Comparison of ENCODE assay signal across 8 cellular contexts in the genomic region with DNA sequence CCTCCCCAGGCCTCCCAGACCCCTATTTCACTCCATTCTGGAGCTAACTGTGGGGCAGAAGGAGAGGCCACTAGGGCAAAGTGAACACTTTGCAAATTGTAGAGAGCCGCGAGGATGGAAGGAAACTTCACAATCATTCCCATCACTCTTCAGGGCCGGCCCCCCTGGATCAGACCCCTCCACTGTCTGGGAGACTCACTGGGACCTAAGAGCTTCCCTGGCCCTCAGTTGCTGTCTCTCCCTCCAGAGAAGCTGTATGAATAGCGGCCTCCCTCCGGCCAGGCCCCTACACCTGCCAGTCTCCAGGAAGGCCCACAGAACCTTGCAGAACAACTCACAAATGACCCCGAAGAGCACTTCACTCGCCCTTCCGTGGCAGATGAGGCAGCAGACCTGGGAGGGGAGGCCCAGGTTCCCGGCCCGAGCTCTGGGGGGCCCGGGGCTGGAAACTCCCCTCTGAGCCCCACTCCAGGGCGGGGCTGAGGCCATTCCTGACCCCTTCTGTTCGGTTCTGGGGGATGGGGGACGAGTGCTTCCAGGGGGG.
DNase-seq lines count a peak whose midpoint lies in the region; ATAC-seq, FAIRE-seq and TF ChIP-seq lines count a peak whose summit lies in the region.

No MANE protein-coding gene starts in this region.

- 90% methylated on average over 11 of the region's 14 CpGs for WGBS in A549 (ENCODE audit: missing lambda C conversion rate)

- CTCF ChIA-PET in A549 (lab: Yijun Ruan, JAX), result interaction anchor here (0.6 to 1.3 kb wide), 11 partner anchors 7 to 301 kb away, joined by 3 to 5 read pairs (median 3); partner anchors contain the start of gene C9orf50

- H3K27ac ChIP-seq in A549, result peak overlapping the region; percentile 44 to 82; a peak in 5 of 6 replicates

- no peak for TF ChIP-seq EP300 in A549 (IDR thresholded peaks at IDR 0.05)

- DNase-seq in A549 (ENCODE audit: low read depth in 1 of 2, low spot score in 1 of 2) (no peak), HFF-Myc (ENCODE audit: extremely low read depth, low read depth) (no peak), ecto neural progenitor cell (ENCODE audit: low spot score) (peak; percentile 41), NCI-H1694 (lab: John Stamatoyannopoulos, UW) (no peak), SIG-M5 treated with dmso at 0.1 percent for 504 hours (lab: John Stamatoyannopoulos, UW; ENCODE audit: unreplicated experiment) (no peak), mucosa of gallbladder (ENCODE audit: low spot score) (no peak)
- no peak for DNase-seq in naive thymus-derived CD8-positive, alpha-beta T cell

- no peak for TF ChIP-seq CTCF in A549 (IDR thresholded peaks at IDR 0.05)
- TF ChIP-seq CTCF in HFF-Myc (IDR thresholded peaks at IDR 0.05; ENCODE audit: low read depth, low read length, missing control alignments), result no peak

- H3K4me3 ChIP-seq in A549 (no peak overlapping the region), HFF-Myc (replicated peaks; ENCODE audit: low read depth, low read length) (peak overlapping the region; percentile 30)

- peaks cover 10 to 26% (median 17%) of the 10 kb centered on the region in 4 donors for H3K4me1 Mint-ChIP-seq in naive thymus-derived CD8-positive, alpha-beta T cell

- no peak overlapping the region for H3K4me2 ChIP-seq in A549

- POLR2A ChIA-PET in A549 (lab: Yijun Ruan, JAX), result interaction anchor here (1.1 to 1.7 kb wide), 2 partner anchors 142 to 163 kb away, joined by 3 to 8 read pairs; partner anchors contain the start of gene IER5L
- POLR2A ChIA-PET in naive thymus-derived CD8-positive, alpha-beta T cell (lab: Charles Lee), result interaction anchor here (0.6 to 4.0 kb wide), 19 partner anchors 11 to 323 kb away, joined by 3 to 47 read pairs (median 7); partner anchors contain the start of genes IER5L and NTMT1

- H3K4me1 ChIP-seq in A549, result peaks cover 50% of the 10 kb centered on the region

- H3K27ac Mint-ChIP-seq in naive thymus-derived CD8-positive, alpha-beta T cell, result peak overlapping the region in 5 of 10 donors; percentile 56 to 92 (median 81)

- no peak for TF ChIP-seq POLR2A in A549 (IDR thresholded peaks at IDR 0.05; ENCODE audit: low read length)

- peak overlapping the region; percentile 55 to 94 (median 82) for H3K4me3 Mint-ChIP-seq in naive thymus-derived CD8-positive, alpha-beta T cell

- no peaks in the 10 kb centered on the region for H3K9me3 ChIP-seq in A549

- no peak for FAIRE-seq in A549 (lab: Jason Lieb, UNC)

- H3K27me3 Mint-ChIP-seq in naive thymus-derived CD8-positive, alpha-beta T cell, result peaks cover 0 to 3% (median 0%) of the 10 kb centered on the region in 5 donors

- no peaks in the 10 kb centered on the region for H3K9me3 Mint-ChIP-seq in naive thymus-derived CD8-positive, alpha-beta T cell

- TF ChIP-seq RAD21 in A549 (conservative IDR thresholded peaks at IDR 0.05 in 1 of 2, IDR thresholded peaks at IDR 0.05 in 1 of 2), result no peak

- no peaks in the 10 kb centered on the region for H3K36me3 Mint-ChIP-seq in naive thymus-derived CD8-positive, alpha-beta T cell

- no peak for ATAC-seq in A549
- ATAC-seq in naive thymus-derived CD8-positive, alpha-beta T cell, result peak in 1 of 2 donors; percentile 2
- ATAC-seq in HG02840 (IDR thresholded peaks at IDR 0.05; ENCODE audit: low FRiP score, unreplicated experiment), result no peak

TF ChIP-seq in A549, 52 proteins besides CTCF, POLR2A, EP300 and RAD21:
- no peak for TF ChIP-seq MAFK (IDR thresholded peaks at IDR 0.05; ENCODE audit: partially characterized antibody)
- no peak for TF ChIP-seq RFX5 (IDR thresholded peaks at IDR 0.05)
- TF ChIP-seq ZC3H11A (IDR thresholded peaks at IDR 0.05), result no peak
- no peak for TF ChIP-seq RCOR1 (IDR thresholded peaks at IDR 0.05; ENCODE audit: low read depth, low read length)
- no peak for TF ChIP-seq HOXB5 (CRISPR knock-in tag; IDR thresholded peaks at IDR 0.05)
- TF ChIP-seq BHLHE40 (IDR thresholded peaks at IDR 0.05; ENCODE audit: low read depth, low read length), result no peak
- no peak for TF ChIP-seq SMC3 (IDR thresholded peaks at IDR 0.05)
- TF ChIP-seq, protein P1, sequence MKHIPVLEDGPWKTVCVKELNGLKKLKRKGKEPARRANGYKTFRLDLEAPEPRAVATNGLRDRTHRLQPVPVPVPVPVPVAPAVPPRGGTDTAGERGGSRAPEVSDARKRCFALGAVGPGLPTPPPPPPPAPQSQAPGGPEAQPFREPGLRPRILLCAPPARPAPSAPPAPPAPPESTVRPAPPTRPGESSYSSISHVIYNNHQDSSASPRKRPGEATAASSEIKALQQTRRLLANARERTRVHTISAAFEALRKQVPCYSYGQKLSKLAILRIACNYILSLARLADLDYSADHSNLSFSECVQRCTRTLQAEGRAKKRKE (CRISPR knock-in tag; IDR thresholded peaks at IDR 0.05; ENCODE audit: low read depth), result no peak
- no peak for TF ChIP-seq HEYL (CRISPR knock-in tag; IDR thresholded peaks at IDR 0.05)
- TF ChIP-seq CEBPB (IDR thresholded peaks at IDR 0.05), result no peak
- TF ChIP-seq CBX2 (IDR thresholded peaks at IDR 0.05; ENCODE audit: borderline replicate concordance, low read depth), result no peak
- TF ChIP-seq ZSCAN20 (CRISPR knock-in tag; IDR thresholded peaks at IDR 0.05), result no peak
- TF ChIP-seq FOSB (CRISPR knock-in tag; IDR thresholded peaks at IDR 0.05), result no peak
- no peak for TF ChIP-seq ZNF302 (CRISPR knock-in tag; IDR thresholded peaks at IDR 0.05)
- TF ChIP-seq, protein P2, sequence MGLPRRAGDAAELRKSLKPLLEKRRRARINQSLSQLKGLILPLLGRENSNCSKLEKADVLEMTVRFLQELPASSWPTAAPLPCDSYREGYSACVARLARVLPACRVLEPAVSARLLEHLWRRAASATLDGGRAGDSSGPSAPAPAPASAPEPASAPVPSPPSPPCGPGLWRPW (IDR thresholded peaks at IDR 0.05), result no peak
- TF ChIP-seq USF2 (IDR thresholded peaks at IDR 0.05), result no peak
- TF ChIP-seq TP53 (CRISPR knock-in tag; IDR thresholded peaks at IDR 0.05), result no peak
- TF ChIP-seq MAZ (IDR thresholded peaks at IDR 0.05; ENCODE audit: borderline replicate concordance, low read depth, low read length), result no peak
- no peak for TF ChIP-seq RNF2 (IDR thresholded peaks at IDR 0.05; ENCODE audit: borderline replicate concordance, low read depth)
